Comparison of ENCODE assay signal across 8 cellular contexts in genomic region chr7:134513169-134513752, GRCh38. TPM values are rescaled to one million over a fixed set of nuclear protein-coding genes. Genes with fewer than 3 reads are reported as not detected.
DNase-seq lines count a peak whose midpoint lies in the region; ATAC-seq, FAIRE-seq and TF ChIP-seq lines count a peak whose summit lies in the region.

No MANE protein-coding gene starts in this region.

- peaks cover 0 to 5% of the 10 kb centered on the region in 2 donors for H3K4me1 Mint-ChIP-seq in natural killer cell
- H3K4me1 Mint-ChIP-seq in natural killer cell treated with Interleukin-12 subunit alpha and Interleukin-12 subunit beta and Interleukin-15 and Interleukin-18, amount 100 ng/mL, for 72 hours (ENCODE audit: low read depth in 2 of 2), result peaks cover 3 to 6% of the 10 kb centered on the region in 2 donors

- no peaks in the 10 kb centered on the region for H3K9me3 Mint-ChIP-seq in natural killer cell
- no peaks in the 10 kb centered on the region for H3K9me3 Mint-ChIP-seq in natural killer cell treated with Interleukin-12 subunit alpha and Interleukin-12 subunit beta and Interleukin-15 and Interleukin-18, amount 100 ng/mL, for 72 hours

- dilution Hi-C loops in mammary epithelial cell (cut with HindIII; ENCODE audit: low sequenced_read_pairs), result loop anchor here (10.0 kb wide), 1 partner anchor 78 kb away; no protein-coding TSS in a partner anchor

- H3K79me2 ChIP-seq in mammary epithelial cell (ENCODE audit: insufficient read depth, low read length), result no peaks in the 10 kb centered on the region

- H3K27me3 Mint-ChIP-seq in natural killer cell (ENCODE audit: low read depth in 2 of 2), result peaks cover 12 to 13% of the 10 kb centered on the region in 2 donors
- H3K27me3 Mint-ChIP-seq in natural killer cell treated with Interleukin-12 subunit alpha and Interleukin-12 subunit beta and Interleukin-15 and Interleukin-18, amount 100 ng/mL, for 72 hours, result peaks cover 11 to 26% of the 10 kb centered on the region in 2 donors

- H3K27ac ChIP-seq in SJCRH30 (no peak overlapping the region), mammary epithelial cell (ENCODE audit: insufficient read depth, low read depth, low read length) (no peak overlapping the region)

- CTCF ChIA-PET in mammary epithelial cell (lab: Charles Lee; ENCODE audit: low non-redundant PET), result interaction anchor here (1.0 kb wide), 1 partner anchor 81 kb away, joined by 3 read pairs; no protein-coding TSS in a partner anchor

- no peak overlapping the region for H2AFZ ChIP-seq in mammary epithelial cell (ENCODE audit: low read depth, low read length)

- no peak overlapping the region for H3K27ac Mint-ChIP-seq in natural killer cell
- no peak overlapping the region for H3K27ac Mint-ChIP-seq in natural killer cell treated with Interleukin-12 subunit alpha and Interleukin-12 subunit beta and Interleukin-15 and Interleukin-18, amount 100 ng/mL, for 72 hours

- TF ChIP-seq CTCF in natural killer cell (IDR thresholded peaks at IDR 0.05) (no peak), mammary epithelial cell (conservative IDR thresholded peaks at IDR 0.05 in 1 of 2, IDR thresholded peaks at IDR 0.05 in 1 of 2; ENCODE audit: extremely low read depth in 1 of 2, insufficient read depth in 1 of 2, low read depth in 1 of 2, low read length in 2 of 2) (peak; percentile 80), kidney epithelial cell (IDR thresholded peaks at IDR 0.05; ENCODE audit: insufficient read depth, low read length, poor library complexity, severe bottlenecking) (peak; percentile 67)

- 32% methylated on average over 8 of the region's 9 CpGs for WGBS in mammary epithelial cell (ENCODE audit: low coverage, missing lambda C conversion rate)

- H3K4me1 ChIP-seq in SJCRH30, result peaks cover 17% of the 10 kb centered on the region
- H3K4me1 ChIP-seq in mammary epithelial cell (ENCODE audit: insufficient read depth, low read length), result peaks cover 52% of the 10 kb centered on the region

- H3K36me3 ChIP-seq in SJCRH30, result no peaks in the 10 kb centered on the region
- no peaks in the 10 kb centered on the region for H3K36me3 ChIP-seq in mammary epithelial cell (ENCODE audit: insufficient read depth, low read length)
- H3K36me3 ChIP-seq in kidney epithelial cell (ENCODE audit: control insufficient read depth, insufficient read depth, low read length), result no peaks in the 10 kb centered on the region

- intact Hi-C loops in natural killer cell (cut with micrococcal nuclease) (no loop called here), mammary epithelial cell (cut with micrococcal nuclease) (loop anchor here (1.0 to 5.0 kb wide), 5 partner anchors 42 to 146 kb away; no protein-coding TSS in a partner anchor)

- no peak overlapping the region for H3K9ac ChIP-seq in mammary epithelial cell (ENCODE audit: insufficient read depth, low read length)

- H3K4me3 Mint-ChIP-seq in natural killer cell, result no peak overlapping the region
- no peak overlapping the region for H3K4me3 Mint-ChIP-seq in natural killer cell treated with Interleukin-12 subunit alpha and Interleukin-12 subunit beta and Interleukin-15 and Interleukin-18, amount 100 ng/mL, for 72 hours

- no peaks in the 10 kb centered on the region for H3K27me3 ChIP-seq in SJCRH30
- no peaks in the 10 kb centered on the region for H3K27me3 ChIP-seq in mammary epithelial cell (ENCODE audit: insufficient read depth, low read length)
- no peaks in the 10 kb centered on the region for H3K27me3 ChIP-seq in kidney epithelial cell (ENCODE audit: control insufficient read depth, insufficient read depth, low read length)

- H3K4me3 ChIP-seq in SJCRH30 (no peak overlapping the region), mammary epithelial cell (replicated peaks in 1 of 3; ENCODE audit: insufficient read depth in 1 of 3, low read depth in 2 of 3, low read length in 3 of 3) (no peak overlapping the region), kidney epithelial cell (ENCODE audit: low read depth, low read length) (no peak overlapping the region)

- DNase-seq in natural killer cell (no peak), HTR-8/SVneo (ENCODE audit: insufficient read length, low spot score) (peak; percentile 41), SJCRH30 (peak; percentile 32 to 75), mammary epithelial cell (peak; percentile 75), kidney epithelial cell (ENCODE audit: low read depth) (no peak)
- no peak for DNase-seq in natural killer cell treated with Interleukin-12 subunit alpha and Interleukin-12 subunit beta and Interleukin-15 and Interleukin-18, amount 100 ng/mL, for 72 hours (ENCODE audit: low spot score)
- peak; percentile 40 for DNase-seq in stimulated activated CD8-positive, alpha-beta memory T cell treated with anti-CD3 and anti-CD28 coated beads, Interleukin-4, amount 100 ng/mL, for 48 hours

- peak in 2 of 3 donors; percentile 41 to 56 for ATAC-seq in natural killer cell
- ATAC-seq in natural killer cell treated with Interleukin-12 subunit alpha and Interleukin-12 subunit beta and Interleukin-15 and Interleukin-18, amount 100 ng/mL, for 72 hours, result no peak
- ATAC-seq in activated CD4-positive, CD25-positive, alpha-beta regulatory T cell treated with anti-CD3 and anti-CD28 coated beads, Interleukin-2, amount 50 U/mL, for 24 hours, result no peak

- BruUV-seq in mammary epithelial cell (replicated peaks; lab: Mats Ljungman, UMichigan), result no TSS peak

- no peak overlapping the region for H3K4me2 ChIP-seq in mammary epithelial cell (ENCODE audit: insufficient read depth, low read depth, low read length)

- no peak for FAIRE-seq in HTR-8/SVneo (lab: Jason Lieb, UNC)

- H3K36me3 Mint-ChIP-seq in natural killer cell, result no peaks in the 10 kb centered on the region
- H3K36me3 Mint-ChIP-seq in natural killer cell treated with Interleukin-12 subunit alpha and Interleukin-12 subunit beta and Interleukin-15 and Interleukin-18, amount 100 ng/mL, for 72 hours, result no peaks in the 10 kb centered on the region

- no peaks in the 10 kb centered on the region for H3K9me3 ChIP-seq in SJCRH30 (replicated peaks)
- H3K9me3 ChIP-seq in mammary epithelial cell (replicated peaks; ENCODE audit: insufficient read depth, low read length), result no peaks in the 10 kb centered on the region

- no peaks in the 10 kb centered on the region for H4K20me1 ChIP-seq in mammary epithelial cell (ENCODE audit: insufficient read depth, low read length)

- in situ Hi-C loops in mammary epithelial cell (cut with MboI; ENCODE audit: low sequenced_read_pairs in 2 of 2), result loop anchor here in 1 of 2 donors (5.0 kb wide), 1 partner anchor 81 kb away; no protein-coding TSS in a partner anchor

RNA-seq across cellular contexts. Expression of gene AKR1B10, which starts 14.1 kb away (rescaled TPM):
- total RNA-seq in natural killer cell (not detected), mammary epithelial cell (1 to 10 TPM; 1.0 to 1.7 TPM), kidney epithelial cell (not detected in 2 replicates)
- total RNA-seq in natural killer cell treated with Interleukin-12 subunit alpha and Interleukin-12 subunit beta and Interleukin-15 and Interleukin-18, amount 100 ng/mL, for 72 hours, result not detected
- total RNA-seq in SJCRH30 (2014; rRNA removed; shearing (Covaris generic)), result 0.06 and 0.68 TPM in 2 replicates
- 4.7 TPM for polyA plus RNA-seq in mammary epithelial cell
- 0.83 TPM for polyA minus RNA-seq in mammary epithelial cell

RNA-seq across cellular contexts. Expression of gene AKR1B15, which starts 35.6 kb away (rescaled TPM):
- not detected for total RNA-seq in natural killer cell
- total RNA-seq in natural killer cell treated with Interleukin-12 subunit alpha and Interleukin-12 subunit beta and Interleukin-15 and Interleukin-18, amount 100 ng/mL, for 72 hours, result not detected
- total RNA-seq in SJCRH30 (2014; rRNA removed; shearing (Covaris generic)), result not detected in 2 replicates
- total RNA-seq in mammary epithelial cell, result not detected
- not detected for polyA plus RNA-seq in mammary epithelial cell
- polyA minus RNA-seq in mammary epithelial cell, result not detected
- total RNA-seq in kidney epithelial cell, result 0.27 TPM in 1 of 2 replicates, not detected in the other

RNA-seq across cellular contexts. Expression of gene AKR1B1, which starts 54.4 kb away (rescaled TPM):
- total RNA-seq in natural killer cell (100 to 1,000 TPM in 1 of 3 donors, 10 to 100 TPM in 2; 68.4 to 106 (median 85.1) TPM), mammary epithelial cell (100 to 1,000 TPM in 1 of 2 donors, 10 to 100 TPM in 1; 78.9 to 137 TPM), kidney epithelial cell (80.0 and 87.8 TPM in 2 replicates)
- 100 to 1,000 TPM; 102 to 115 TPM for total RNA-seq in natural killer cell treated with Interleukin-12 subunit alpha and Interleukin-12 subunit beta and Interleukin-15 and Interleukin-18, amount 100 ng/mL, for 72 hours
- 141 and 145 TPM in 2 replicates for total RNA-seq in SJCRH30 (2014; rRNA removed; shearing (Covaris generic))
- 286 TPM for polyA plus RNA-seq in mammary epithelial cell
- polyA minus RNA-seq in mammary epithelial cell, result 117 TPM

Comparison
In these comparisons a context has a peak if more than half of its experiments do, and no peak if none do; other contexts are left out.
1. ATAC-seq: peak in natural killer cell (2 of 3); none in natural killer cell treated with Interleukin-12 subunit alpha and Interleukin-12 subunit beta and Interleukin-15 and Interleukin-18, amount 100 ng/mL, for 72 hours (0 of 2) and activated CD4-positive, CD25-positive, alpha-beta regulatory T cell treated with anti-CD3 and anti-CD28 coated beads, Interleukin-2, amount 50 U/mL, for 24 hours (0 of 2).
2. DNase-seq: peak in HTR-8/SVneo (single experiment), SJCRH30 (2 of 2), mammary epithelial cell (single experiment) and stimulated activated CD8-positive, alpha-beta memory T cell treated with anti-CD3 and anti-CD28 coated beads, Interleukin-4, amount 100 ng/mL, for 48 hours (single experiment); none in natural killer cell (single experiment), natural killer cell treated with Interleukin-12 subunit alpha and Interleukin-12 subunit beta and Interleukin-15 and Interleukin-18, amount 100 ng/mL, for 72 hours (single experiment) and kidney epithelial cell (single experiment).